8 cellular contexts compared by ENCODE assay signal in the genomic region with DNA sequence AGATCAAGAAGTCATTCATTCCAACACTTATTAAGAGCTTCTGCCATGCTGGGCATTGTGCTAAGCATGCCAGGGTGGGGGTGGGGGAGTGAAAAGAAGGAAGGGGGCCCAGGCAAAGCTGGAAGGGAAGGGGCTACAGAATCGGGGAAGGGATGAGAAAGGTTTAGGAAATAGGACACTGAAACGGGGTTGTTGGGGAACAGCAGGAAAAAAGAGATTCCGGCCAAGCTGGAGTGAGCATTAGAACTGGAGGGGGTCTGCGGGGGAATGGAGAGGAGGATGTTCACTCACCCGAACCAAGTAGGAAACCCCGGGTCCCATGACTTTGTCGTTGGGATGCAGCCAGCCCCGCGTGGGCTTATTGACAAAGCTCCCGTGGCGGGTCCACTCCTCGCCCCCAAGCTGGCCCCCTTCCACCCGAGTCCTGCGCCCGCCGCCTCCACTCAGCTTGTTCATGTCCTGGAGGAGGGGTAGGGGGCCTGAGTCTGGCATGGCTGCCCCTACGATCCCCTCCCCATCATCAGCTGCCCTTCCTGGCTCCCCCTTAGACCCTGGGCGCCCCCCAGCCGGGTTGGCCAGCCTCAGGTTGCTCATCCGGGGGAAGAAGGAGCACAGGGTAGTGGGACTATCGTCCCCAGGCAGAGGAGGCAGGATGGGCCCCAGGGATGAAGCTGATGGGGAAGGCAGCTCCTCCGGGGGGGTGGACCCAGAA. TPM values are rescaled to one million over a fixed set of nuclear protein-coding genes. Genes with fewer than 3 reads are reported as not detected.
DNase-seq lines count a peak whose midpoint lies in the region; ATAC-seq and TF ChIP-seq lines count a peak whose summit lies in the region.

No MANE protein-coding gene starts in this region.

- H3K27me3 ChIP-seq in SK-N-SH (ENCODE audit: insufficient read depth) (no peaks in the 10 kb centered on the region), body of pancreas (no peaks in the 10 kb centered on the region), left lung (no peaks in the 10 kb centered on the region), suprapubic skin (no peaks in the 10 kb centered on the region)

- intact Hi-C loops in body of pancreas (cut with DNase I) (no loop called here), left lung (cut with DNase I) (no loop called here)

- H3F3A ChIP-seq in SK-N-SH (replicated peaks; ENCODE audit: insufficient read depth), result peaks cover 43% of the 10 kb centered on the region

- H3K4me3 ChIP-seq in SK-N-SH (ENCODE audit: low read depth in 2 of 2, low read length in 1 of 2), result peak overlapping the region; percentile 77 to 90
- no peak overlapping the region for H3K4me3 ChIP-seq in body of pancreas
- H3K4me3 ChIP-seq in left lung, result peak overlapping the region; percentile 43 to 68
- peak overlapping the region; percentile 46 for H3K4me3 ChIP-seq in suprapubic skin

- H3K4me1 ChIP-seq in SK-N-SH (ENCODE audit: control insufficient read depth in 1 of 2, insufficient read depth in 2 of 2, low read depth in 1 of 2, low read length in 1 of 2) (peaks cover 18 to 61% of the 10 kb centered on the region in 2 experiments), body of pancreas (peaks cover 42% of the 10 kb centered on the region), left lung (peaks cover 41 to 72% of the 10 kb centered on the region in 2 donors), suprapubic skin (peaks cover 59% of the 10 kb centered on the region)

- ATAC-seq in SK-N-SH treated with all-trans-retinoic acid at 6 μM for 48 hours (no peak), body of pancreas (no peak), left lung (no peak), GM19452 (IDR thresholded peaks at IDR 0.05; ENCODE audit: unreplicated experiment) (no peak)

- TF ChIP-seq EP300 in SK-N-SH (IDR thresholded peaks at IDR 0.05; ENCODE audit: borderline replicate concordance in 1 of 2, low read depth in 1 of 2, low read length in 1 of 2) (no peak), suprapubic skin (IDR thresholded peaks at IDR 0.05) (no peak)

- H4K20me1 ChIP-seq in SK-N-SH (ENCODE audit: insufficient read depth), result peaks cover 27% of the 10 kb centered on the region

- POLR2A ChIA-PET in SK-N-SH (lab: Yijun Ruan, JAX), result interaction anchor here (0.5 to 3.7 kb wide), 16 partner anchors 8 to 198 kb away, joined by 3 to 25 read pairs (median 6); partner anchors contain the start of genes ADAM15, EFNA3, FLAD1 and LENEP

- no peak for DNase-seq in SK-N-SH
- DNase-seq in body of pancreas, result no peak
- peak in 1 of 2 donors; percentile 80 for DNase-seq in left lung
- peak in 1 of 2 donors; percentile 84 for DNase-seq in suprapubic skin (ENCODE audit: low spot score in 2 of 2)
- DNase-seq in NCI-H748 treated with DMSO at 0.1 percent for 48 hours (lab: John Stamatoyannopoulos, UW), result no peak
- no peak for DNase-seq in activated CD8-positive, alpha-beta memory T cell treated with anti-CD3 and anti-CD28 coated beads, Interleukin-2, amount 50 U/mL, for 4 hours

- CTCF ChIA-PET in SK-N-SH (lab: Yijun Ruan, JAX), result interaction anchor here (0.7 to 37.5 kb wide), 9 partner anchors 9 to 197 kb away, joined by 3 to 640 read pairs (median 4); partner anchors contain the start of genes ADAM15, FLAD1, LENEP and PYGO2

- no peak overlapping the region for H2AFZ ChIP-seq in SK-N-SH (ENCODE audit: low read depth)

- no peaks in the 10 kb centered on the region for H3K9me2 ChIP-seq in SK-N-SH

- peak overlapping the region; percentile 98 for H3K4me2 ChIP-seq in SK-N-SH

- H3K27ac ChIP-seq in SK-N-SH (ENCODE audit: low read depth in 2 of 2, low read length in 1 of 2) (peak overlapping the region; percentile 97 to 99), body of pancreas (peak overlapping the region in 3 of 4 donors; percentile 96 to 98 (median 97)), left lung (peak overlapping the region; percentile 98 to 99), suprapubic skin (peak overlapping the region; percentile 97)

- H3K36me3 ChIP-seq in SK-N-SH (replicated peaks in 1 of 2; ENCODE audit: control insufficient read depth in 1 of 2, insufficient read depth in 2 of 2, low read length in 1 of 2), result peaks cover 30 to 32% of the 10 kb centered on the region in 2 experiments
- H3K36me3 ChIP-seq in body of pancreas (replicated peaks in 1 of 2; ENCODE audit: insufficient read depth in 1 of 2, low read depth in 2 of 2), result peaks cover 7 to 22% of the 10 kb centered on the region in 2 donors
- peaks cover 0 to 44% of the 10 kb centered on the region in 2 donors for H3K36me3 ChIP-seq in left lung
- H3K36me3 ChIP-seq in suprapubic skin, result peaks cover 39% of the 10 kb centered on the region

- H3K9me3 ChIP-seq in SK-N-SH, result no peaks in the 10 kb centered on the region
- no peaks in the 10 kb centered on the region for H3K9me3 ChIP-seq in body of pancreas
- no peaks in the 10 kb centered on the region for H3K9me3 ChIP-seq in left lung
- H3K9me3 ChIP-seq in suprapubic skin, result no peaks in the 10 kb centered on the region

- H3K9ac ChIP-seq in SK-N-SH, result peak overlapping the region; percentile 88

- TF ChIP-seq CTCF in SK-N-SH (IDR thresholded peaks at IDR 0.05) (no peak), body of pancreas (IDR thresholded peaks at IDR 0.05) (no peak), left lung (IDR thresholded peaks at IDR 0.05) (no peak), suprapubic skin (IDR thresholded peaks at IDR 0.05) (no peak)

- no peak for TF ChIP-seq POLR2A in body of pancreas (IDR thresholded peaks at IDR 0.05)
- TF ChIP-seq POLR2A in suprapubic skin (IDR thresholded peaks at IDR 0.05), result no peak

- peaks cover 70% of the 10 kb centered on the region for H3K79me2 ChIP-seq in SK-N-SH (ENCODE audit: insufficient read depth)

- WGBS in SK-N-SH (ENCODE audit: low lambda C conversion rate), result 5% methylated on average over 13 of the region's 22 CpGs
- WGBS in body of pancreas, 2 donors, result 44 to 47% methylated on average over 21 to 22 of the region's 22 CpGs
- WGBS in suprapubic skin, result 43% methylated on average over 18 of the region's 22 CpGs

- TF ChIP-seq RAD21 in SK-N-SH (IDR thresholded peaks at IDR 0.05; ENCODE audit: low read length), result no peak

TF ChIP-seq in SK-N-SH, 30 proteins besides CTCF, POLR2A, EP300 and RAD21:
- TF ChIP-seq TCF12 (IDR thresholded peaks at IDR 0.05), result no peak
- TF ChIP-seq MXI1 (IDR thresholded peaks at IDR 0.05; ENCODE audit: low read depth, low read length), result 0 out of 2 replicates have a peak, but pooled peaks have one; percentile 5
- TF ChIP-seq MAX (IDR thresholded peaks at IDR 0.05; ENCODE audit: low read depth), result 0 out of 2 replicates have a peak, but pooled peaks have one; percentile 14

TF ChIP-seq in SK-N-SH treated with all-trans-retinoic acid at 6 μM for 48 hours, 23 proteins besides CTCF, POLR2A, EP300 and RAD21 (continues in another document):
- TF ChIP-seq PPARA (CRISPR knock-in tag; IDR thresholded peaks at IDR 0.05; ENCODE audit: borderline replicate concordance), result no peak
- TF ChIP-seq BACH2 (CRISPR knock-in tag; IDR thresholded peaks at IDR 0.05; ENCODE audit: borderline replicate concordance), result no peak
- no peak for TF ChIP-seq RARB (CRISPR knock-in tag; IDR thresholded peaks at IDR 0.05)
- no peak for TF ChIP-seq ZNF565 (CRISPR knock-in tag; conservative IDR thresholded peaks at IDR 0.05; ENCODE audit: low read depth)
- TF ChIP-seq CSDC2 (CRISPR knock-in tag; IDR thresholded peaks at IDR 0.05), result no peak
- TF ChIP-seq ESRRG (CRISPR knock-in tag; IDR thresholded peaks at IDR 0.05), result no peak
- TF ChIP-seq OSR1 (CRISPR knock-in tag; IDR thresholded peaks at IDR 0.05), result no peak
- no peak for TF ChIP-seq GLIS3 (CRISPR knock-in tag; IDR thresholded peaks at IDR 0.05)
- no peak for TF ChIP-seq POU6F1 (CRISPR knock-in tag; IDR thresholded peaks at IDR 0.05; ENCODE audit: borderline replicate concordance, low read depth)
- TF ChIP-seq ZFP30 (CRISPR knock-in tag; IDR thresholded peaks at IDR 0.05), result no peak

RNA-seq across cellular contexts. Expression of gene SHC1, which starts 0.7 kb away (rescaled TPM):
- polyA plus RNA-seq in SK-N-SH (2012; rRNA removed), result 338 and 395 TPM in 2 replicates
- 199 and 274 TPM in 2 replicates for polyA plus RNA-seq in SK-N-SH (2012; cell fraction: cytosol; rRNA removed)
- 1,066 and 1,388 TPM in 2 replicates for polyA plus RNA-seq in SK-N-SH (2012; cell fraction: nucleus; rRNA removed)
- 10 to 100 TPM; 38.1 to 45.5 TPM for total RNA-seq in body of pancreas
- 100 to 1,000 TPM; 134 to 144 TPM for total RNA-seq in left lung
- total RNA-seq in suprapubic skin, result 100 to 1,000 TPM in 1 of 4 donors, 10 to 100 TPM in 3; 54.5 to 102 (median 69.5) TPM

RNA-seq across cellular contexts. Expression of gene CKS1B, which starts 4.6 kb away (rescaled TPM):
- 256 and 308 TPM in 2 replicates for polyA plus RNA-seq in SK-N-SH (2012; rRNA removed)
- polyA plus RNA-seq in SK-N-SH (2012; cell fraction: cytosol; rRNA removed), result 286 and 340 TPM in 2 replicates
- polyA plus RNA-seq in SK-N-SH (2012; cell fraction: nucleus; rRNA removed), result 86.1 and 118 TPM in 2 replicates
- 10 to 100 TPM; 15.6 to 29.0 TPM for total RNA-seq in body of pancreas
- 10 to 100 TPM; 29.7 to 40.8 TPM for total RNA-seq in left lung
- 10 to 100 TPM; 37.8 to 55.4 (median 49.7) TPM for total RNA-seq in suprapubic skin

RNA-seq across cellular contexts. Expression of gene PYGO2, which starts 8.3 kb away (rescaled TPM):
- polyA plus RNA-seq in SK-N-SH (2012; rRNA removed), result 23.3 and 28.2 TPM in 2 replicates
- polyA plus RNA-seq in SK-N-SH (2012; cell fraction: cytosol; rRNA removed), result 14.3 and 19.8 TPM in 2 replicates
- 36.8 and 45.8 TPM in 2 replicates for polyA plus RNA-seq in SK-N-SH (2012; cell fraction: nucleus; rRNA removed)
- total RNA-seq in body of pancreas (10 to 100 TPM; 10.9 to 15.2 TPM), left lung (10 to 100 TPM; 26.6 to 30.9 TPM), suprapubic skin (10 to 100 TPM; 34.2 to 46.7 (median 35.3) TPM)

RNA-seq across cellular contexts. Expression of gene FLAD1, which starts 13.2 kb away (rescaled TPM):
- 50.8 and 56.2 TPM in 2 replicates for polyA plus RNA-seq in SK-N-SH (2012; rRNA removed)
- 21.8 and 32.1 TPM in 2 replicates for polyA plus RNA-seq in SK-N-SH (2012; cell fraction: cytosol; rRNA removed)
- 130 and 147 TPM in 2 replicates for polyA plus RNA-seq in SK-N-SH (2012; cell fraction: nucleus; rRNA removed)
- 10 to 100 TPM; 10.1 to 51.4 TPM for total RNA-seq in body of pancreas
- total RNA-seq in left lung, result 10 to 100 TPM; 26.4 to 39.9 TPM
- total RNA-seq in suprapubic skin, result 10 to 100 TPM; 42.0 to 59.7 (median 52.3) TPM

RNA-seq across cellular contexts. Expression of gene PBXIP1, which starts 14.0 kb away (rescaled TPM):
- 55.9 and 64.3 TPM in 2 replicates for polyA plus RNA-seq in SK-N-SH (2012; rRNA removed)
- 35.9 and 48.4 TPM in 2 replicates for polyA plus RNA-seq in SK-N-SH (2012; cell fraction: cytosol; rRNA removed)
- 79.8 and 90.9 TPM in 2 replicates for polyA plus RNA-seq in SK-N-SH (2012; cell fraction: nucleus; rRNA removed)
- total RNA-seq in body of pancreas (10 to 100 TPM; 26.0 to 60.7 TPM), left lung (10 to 100 TPM; 32.6 to 83.5 TPM), suprapubic skin (10 to 100 TPM; 41.4 to 67.4 (median 61.3) TPM)

Comparison
In these comparisons a context has a peak if more than half of its experiments do, and no peak if none do; other contexts are left out.
1. H3K4me3 ChIP-seq: peak in SK-N-SH (2 of 2), left lung (2 of 2) and suprapubic skin (single experiment); none in body of pancreas (0 of 2).
2. Peak in every context shown above with its lines, with median percentiles within 50 percentile points of each other: H3K27ac ChIP-seq.